ENCODE assay signal across 1 cellular context in the genomic region with DNA sequence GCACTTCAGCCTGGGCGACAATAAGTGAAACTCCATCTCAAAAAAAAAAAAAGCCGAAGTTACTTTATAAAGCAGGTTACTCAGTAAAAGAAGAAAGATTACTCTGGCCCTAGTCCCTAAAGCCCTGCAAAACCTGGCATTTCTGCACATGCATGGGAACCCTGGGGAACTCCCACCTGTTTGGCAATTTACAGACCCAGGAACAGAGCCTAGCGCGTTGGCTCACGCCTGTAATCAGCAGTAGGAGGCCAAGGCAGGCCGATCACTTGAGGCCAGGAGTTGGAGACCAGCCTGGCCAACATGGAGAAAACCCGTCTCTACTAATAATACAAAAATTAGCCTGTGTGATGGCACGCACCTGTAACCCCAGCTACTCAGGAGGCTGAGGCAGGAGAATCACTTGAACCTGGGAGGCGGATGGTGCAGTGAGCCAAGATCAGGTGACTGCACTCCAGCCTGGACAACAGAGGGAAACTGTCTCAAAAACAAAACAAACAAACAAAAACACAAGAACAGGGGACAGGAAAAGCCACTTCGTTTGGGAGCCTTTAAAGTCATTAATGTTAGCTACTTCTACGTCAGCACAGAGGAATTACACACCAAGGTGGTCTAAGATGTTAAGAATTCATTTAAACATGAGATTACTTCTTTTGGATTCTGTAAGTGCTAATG.
TF ChIP-seq lines count a peak whose summit lies in the region.

No MANE protein-coding gene starts in this region.

TF ChIP-seq in IMR-90, 13 proteins besides CTCF, POLR2A, EP300 and RAD21 (continued from another document):
- TF ChIP-seq FOS (IDR thresholded peaks at IDR 0.05; ENCODE audit: low read depth, low read length), result no peak
- no peak for TF ChIP-seq MAFK (IDR thresholded peaks at IDR 0.05; ENCODE audit: low read depth, low read length)
- no peak for TF ChIP-seq RCOR1 (IDR thresholded peaks at IDR 0.05; ENCODE audit: insufficient replicate concordance, low read length)
- TF ChIP-seq CEBPB (IDR thresholded peaks at IDR 0.05; ENCODE audit: low read depth, low read length), result no peak
- TF ChIP-seq, protein P1, sequence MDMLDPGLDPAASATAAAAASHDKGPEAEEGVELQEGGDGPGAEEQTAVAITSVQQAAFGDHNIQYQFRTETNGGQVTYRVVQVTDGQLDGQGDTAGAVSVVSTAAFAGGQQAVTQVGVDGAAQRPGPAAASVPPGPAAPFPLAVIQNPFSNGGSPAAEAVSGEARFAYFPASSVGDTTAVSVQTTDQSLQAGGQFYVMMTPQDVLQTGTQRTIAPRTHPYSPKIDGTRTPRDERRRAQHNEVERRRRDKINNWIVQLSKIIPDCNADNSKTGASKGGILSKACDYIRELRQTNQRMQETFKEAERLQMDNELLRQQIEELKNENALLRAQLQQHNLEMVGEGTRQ (IDR thresholded peaks at IDR 0.05; ENCODE audit: low read depth, low read length), result no peak
- TF ChIP-seq BHLHE40 (IDR thresholded peaks at IDR 0.05; ENCODE audit: low read depth, low read length), result no peak
- TF ChIP-seq RFX5 (IDR thresholded peaks at IDR 0.05; ENCODE audit: low read depth, low read length), result no peak
- TF ChIP-seq CHD1 (IDR thresholded peaks at IDR 0.05; ENCODE audit: low read depth, low read length), result no peak
- no peak for TF ChIP-seq MAZ (IDR thresholded peaks at IDR 0.05; ENCODE audit: borderline replicate concordance, low read depth, low read length)
- TF ChIP-seq SMC3 (IDR thresholded peaks at IDR 0.05; ENCODE audit: low read depth, low read length), result no peak
- TF ChIP-seq, protein P2, sequence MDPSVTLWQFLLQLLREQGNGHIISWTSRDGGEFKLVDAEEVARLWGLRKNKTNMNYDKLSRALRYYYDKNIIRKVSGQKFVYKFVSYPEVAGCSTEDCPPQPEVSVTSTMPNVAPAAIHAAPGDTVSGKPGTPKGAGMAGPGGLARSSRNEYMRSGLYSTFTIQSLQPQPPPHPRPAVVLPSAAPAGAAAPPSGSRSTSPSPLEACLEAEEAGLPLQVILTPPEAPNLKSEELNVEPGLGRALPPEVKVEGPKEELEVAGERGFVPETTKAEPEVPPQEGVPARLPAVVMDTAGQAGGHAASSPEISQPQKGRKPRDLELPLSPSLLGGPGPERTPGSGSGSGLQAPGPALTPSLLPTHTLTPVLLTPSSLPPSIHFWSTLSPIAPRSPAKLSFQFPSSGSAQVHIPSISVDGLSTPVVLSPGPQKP (IDR thresholded peaks at IDR 0.05; ENCODE audit: borderline replicate concordance, low read depth, low read length), result no peak
- TF ChIP-seq NFE2L2 (IDR thresholded peaks at IDR 0.05; ENCODE audit: low read depth, low read length), result no peak
